Comparison of ENCODE assay signal across 8 cellular contexts in the genomic region with DNA sequence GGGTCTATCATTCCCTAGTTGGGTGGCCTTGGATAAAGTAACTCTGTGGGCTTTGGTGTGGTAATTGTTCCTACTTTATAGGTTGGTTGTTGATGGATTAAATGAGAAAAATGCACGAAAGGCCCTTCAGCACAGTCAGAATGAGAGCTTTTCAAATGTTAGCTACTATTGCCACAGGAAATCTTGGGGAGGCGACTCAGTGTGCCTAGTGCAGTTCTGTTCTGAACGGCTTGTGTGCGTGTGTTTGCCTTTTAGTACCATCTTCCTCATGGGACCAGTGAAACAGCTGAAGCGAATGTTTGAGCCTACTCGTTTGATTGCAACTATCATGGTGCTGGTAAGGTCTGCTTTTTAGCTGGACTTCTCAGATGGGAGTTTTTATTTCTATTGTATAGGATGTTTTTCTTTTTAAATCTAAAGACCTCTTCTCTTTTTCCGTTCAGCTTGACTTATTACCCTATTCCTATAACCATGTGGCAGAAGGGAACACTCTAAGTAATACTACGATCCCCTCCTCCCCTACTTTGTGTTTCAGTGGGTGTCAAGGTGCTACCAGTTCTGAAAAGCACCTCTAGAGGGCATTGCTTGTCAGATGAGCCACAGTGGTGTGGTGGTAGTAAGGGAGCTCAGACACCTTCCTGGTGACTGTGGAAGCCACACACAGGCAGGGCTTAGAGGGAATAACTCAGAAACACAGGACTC. TPM values are rescaled to one million over a fixed set of nuclear protein-coding genes. Genes with fewer than 3 reads are reported as not detected.
DNase-seq lines count a peak whose midpoint lies in the region; ATAC-seq, FAIRE-seq and TF ChIP-seq lines count a peak whose summit lies in the region.

No MANE protein-coding gene starts in this region.

- H3K27ac ChIP-seq in 22Rv1 (no peak overlapping the region), VCaP (peak overlapping the region; percentile 43), endothelial cell of umbilical vein (ENCODE audit: insufficient read depth, low read depth, low read length) (no peak overlapping the region)

- no peaks in the 10 kb centered on the region for H4K20me1 ChIP-seq in endothelial cell of umbilical vein (replicated peaks; ENCODE audit: control insufficient read depth, extremely low read depth, insufficient read depth, low read length)

- no peak for ATAC-seq in HG03196 (IDR thresholded peaks at IDR 0.05; ENCODE audit: unreplicated experiment)

- no peak overlapping the region for H3K9ac ChIP-seq in endothelial cell of umbilical vein (replicated peaks; ENCODE audit: extremely low read depth, insufficient read depth, low read length)

- POLR2A ChIA-PET in endothelial cell of umbilical vein (lab: Charles Lee) = no interaction called here

- no peaks in the 10 kb centered on the region for H3K9me1 ChIP-seq in endothelial cell of umbilical vein (replicated peaks; ENCODE audit: control insufficient read depth, extremely low read depth, insufficient read depth, low read length)

- BruUV-seq in endothelial cell of umbilical vein (replicated peaks; lab: Mats Ljungman, UMichigan) = no TSS peak

- no peaks in the 10 kb centered on the region for H3K27me3 ChIP-seq in endothelial cell of umbilical vein (ENCODE audit: control insufficient read depth in 2 of 2, insufficient read depth in 2 of 2, low read length in 2 of 2)

- no peak overlapping the region for H3K4me3 ChIP-seq in HFF-Myc (replicated peaks; ENCODE audit: low read depth, low read length)
- no peak overlapping the region for H3K4me3 ChIP-seq in endothelial cell of umbilical vein (replicated peaks in 1 of 3; ENCODE audit: insufficient read depth in 1 of 3, low read depth in 1 of 3, low read length in 3 of 3)

- no peak for TF ChIP-seq POLR2A in endothelial cell of umbilical vein (IDR thresholded peaks at IDR 0.05; ENCODE audit: low read depth, low read length)

- no peaks in the 10 kb centered on the region for H3K4me1 ChIP-seq in endothelial cell of umbilical vein (ENCODE audit: control insufficient read depth, extremely low read depth, insufficient read depth, low read length)

- H3K4me3 Mint-ChIP-seq in osteocyte (ENCODE audit: unreplicated experiment) = no peak overlapping the region

- no peaks in the 10 kb centered on the region for H3K27me3 Mint-ChIP-seq in osteocyte (ENCODE audit: unreplicated experiment)

- intact Hi-C loops in endothelial cell of umbilical vein (cut with micrococcal nuclease) = loop anchor here (1.0 to 5.0 kb wide), 3 partner anchors 87 to 340 kb away; no protein-coding TSS in a partner anchor

- H3K9me3 ChIP-seq in endothelial cell of umbilical vein (replicated peaks; ENCODE audit: control insufficient read depth, insufficient read depth, low read length) = no peaks in the 10 kb centered on the region

- H3K27ac Mint-ChIP-seq in osteocyte (ENCODE audit: unreplicated experiment) = peak overlapping the region; percentile 45

- H3K4me2 ChIP-seq in endothelial cell of umbilical vein (ENCODE audit: insufficient read depth, low read length) = no peak overlapping the region

- H3K79me2 ChIP-seq in endothelial cell of umbilical vein (ENCODE audit: control insufficient read depth, insufficient read depth, low read length) = peaks cover 12% of the 10 kb centered on the region

- DNase-seq in GDM1 (lab: John Stamatoyannopoulos, UW) = peak; percentile 23
- DNase-seq in HFF-Myc (ENCODE audit: extremely low read depth, low read depth) = peak; percentile 25
- peak; percentile 13 for DNase-seq in NCI-H1105 (lab: John Stamatoyannopoulos, UW)
- peak; percentile 64 for DNase-seq in endothelial cell of umbilical vein (ENCODE audit: low read depth, low spot score)
- no peak for DNase-seq in osteocyte (ENCODE audit: extremely low spot score, unreplicated experiment)

- TF ChIP-seq CTCF in 22Rv1 (IDR thresholded peaks at IDR 0.05) (peak; percentile 83), HFF-Myc (IDR thresholded peaks at IDR 0.05; ENCODE audit: low read depth, low read length, missing control alignments) (peak; percentile 76), VCaP (conservative IDR thresholded peaks at IDR 0.05) (no peak; the same call in 1 of the 2 replicates), endothelial cell of umbilical vein (IDR thresholded peaks at IDR 0.05; ENCODE audit: extremely low read depth in 1 of 2, insufficient read depth in 1 of 2, low read depth in 1 of 2, low read length in 2 of 2) (peak; percentile 75 to 79), osteocyte (IDR thresholded peaks at IDR 0.05) (peak; percentile 67)

- H3K4me1 Mint-ChIP-seq in osteocyte (ENCODE audit: unreplicated experiment) = peaks cover 27% of the 10 kb centered on the region

- CTCF ChIA-PET in endothelial cell of umbilical vein (lab: Charles Lee) = interaction anchor here (0.6 to 4.4 kb wide), 51 partner anchors 9 to 1276 kb away, joined by 3 to 90 read pairs (median 6); partner anchors contain the start of genes SFT2D2 and TBX19

- FAIRE-seq in endothelial cell of umbilical vein (lab: Jason Lieb, UNC) = peak; percentile 74

- H2AFZ ChIP-seq in endothelial cell of umbilical vein (ENCODE audit: low read depth, low read length) = no peak overlapping the region

- peaks cover 75% of the 10 kb centered on the region for H3K36me3 Mint-ChIP-seq in osteocyte (ENCODE audit: unreplicated experiment)

- H3K9me3 Mint-ChIP-seq in osteocyte (ENCODE audit: unreplicated experiment) = no peaks in the 10 kb centered on the region

- dilution Hi-C loops in endothelial cell of umbilical vein (cut with MboI; ENCODE audit: extremely low pct_ligation_motif_present, low sequenced_read_pairs) = no loop called here

- peaks cover 19 to 26% of the 10 kb centered on the region in 2 experiments for H3K36me3 ChIP-seq in endothelial cell of umbilical vein (ENCODE audit: control insufficient read depth in 2 of 2, extremely low read depth in 1 of 2, insufficient read depth in 2 of 2, low read length in 2 of 2)

TF ChIP-seq in endothelial cell of umbilical vein, 7 proteins besides CTCF, POLR2A, EP300 and RAD21:
- TF ChIP-seq GATA2 (IDR thresholded peaks at IDR 0.05; ENCODE audit: insufficient read depth, insufficient read length, low read depth, low read length) (no peak), FOS (IDR thresholded peaks at IDR 0.05; ENCODE audit: borderline replicate concordance, insufficient read depth, low read length) (no peak), MAX (IDR thresholded peaks at IDR 0.05; ENCODE audit: insufficient read depth, insufficient read length) (no peak), EZH2 (IDR thresholded peaks at IDR 0.05; ENCODE audit: borderline replicate concordance, low read depth, low read length, severe bottlenecking) (no peak), POLR2AphosphoS5 (IDR thresholded peaks at IDR 0.05; ENCODE audit: insufficient read depth, low read depth, low read length) (no peak), JUN (IDR thresholded peaks at IDR 0.05; ENCODE audit: borderline replicate concordance, insufficient read depth, insufficient read length, low read depth) (no peak), MYC (IDR thresholded peaks at IDR 0.05; ENCODE audit: low read depth, low read length) (no peak)

RNA-seq across cellular contexts. Expression of gene SFT2D2, which starts 9.2 kb away (rescaled TPM):
- total RNA-seq in endothelial cell of umbilical vein = 63.8 and 68.1 TPM in 2 replicates
- 15.1 and 16.7 TPM in 2 replicates for polyA plus RNA-seq in endothelial cell of umbilical vein
- polyA plus RNA-seq in endothelial cell of umbilical vein (2011; cell fraction: cytosol; rRNA removed) = 15.5 and 16.2 TPM in 2 replicates
- 23.0 and 28.9 TPM in 2 replicates for polyA plus RNA-seq in endothelial cell of umbilical vein (2011; cell fraction: nucleus; rRNA removed)
- polyA plus RNA-seq in endothelial cell of umbilical vein (2012) = 10.8 and 11.0 TPM in 2 replicates
- 116 and 140 TPM in 2 replicates for polyA minus RNA-seq in endothelial cell of umbilical vein
- 49.4 TPM for polyA minus RNA-seq in endothelial cell of umbilical vein (2011; cell fraction: cytosol; rRNA and poly(A)+ RNA removed)
- polyA minus RNA-seq in endothelial cell of umbilical vein (2011; cell fraction: nucleus; rRNA and poly(A)+ RNA removed) = 23.7 and 37.0 TPM in 2 replicates
- total RNA-seq in osteocyte = 93.0 and 99.6 TPM in 2 replicates

RNA-seq across cellular contexts. Expression of gene TBX19, which starts 45.7 kb away (rescaled TPM):
- 1.6 and 2.3 TPM in 2 replicates for total RNA-seq in endothelial cell of umbilical vein
- 2.8 and 3.0 TPM in 2 replicates for polyA plus RNA-seq in endothelial cell of umbilical vein
- polyA plus RNA-seq in endothelial cell of umbilical vein (2011; cell fraction: cytosol; rRNA removed) = 1.4 TPM in 2 replicates
- 8.1 and 8.2 TPM in 2 replicates for polyA plus RNA-seq in endothelial cell of umbilical vein (2011; cell fraction: nucleus; rRNA removed)
- 0.82 and 1.4 TPM in 2 replicates for polyA plus RNA-seq in endothelial cell of umbilical vein (2012)
- 2.9 and 3.3 TPM in 2 replicates for polyA minus RNA-seq in endothelial cell of umbilical vein
- polyA minus RNA-seq in endothelial cell of umbilical vein (2011; cell fraction: cytosol; rRNA and poly(A)+ RNA removed) = not detected
- polyA minus RNA-seq in endothelial cell of umbilical vein (2011; cell fraction: nucleus; rRNA and poly(A)+ RNA removed) = 3.6 and 3.7 TPM in 2 replicates
- total RNA-seq in osteocyte = 2.5 and 3.5 TPM in 2 replicates

RNA-seq across cellular contexts. Expression of gene TIPRL, which starts 56.2 kb away (rescaled TPM):
- total RNA-seq in endothelial cell of umbilical vein (37.6 and 45.8 TPM in 2 replicates), osteocyte (41.6 and 41.8 TPM in 2 replicates)
- 10.9 and 14.0 TPM in 2 replicates for polyA plus RNA-seq in endothelial cell of umbilical vein
- polyA plus RNA-seq in endothelial cell of umbilical vein (2011; cell fraction: cytosol; rRNA removed) = 20.9 and 21.4 TPM in 2 replicates
- polyA plus RNA-seq in endothelial cell of umbilical vein (2011; cell fraction: nucleus; rRNA removed) = 11.2 and 12.6 TPM in 2 replicates
- polyA plus RNA-seq in endothelial cell of umbilical vein (2012) = 24.6 and 36.8 TPM in 2 replicates
- 10.7 and 19.1 TPM in 2 replicates for polyA minus RNA-seq in endothelial cell of umbilical vein
- polyA minus RNA-seq in endothelial cell of umbilical vein (2011; cell fraction: cytosol; rRNA and poly(A)+ RNA removed) = 16.2 TPM
- 4.7 and 8.0 TPM in 2 replicates for polyA minus RNA-seq in endothelial cell of umbilical vein (2011; cell fraction: nucleus; rRNA and poly(A)+ RNA removed)
